ENCODE assay signal across 23 cellular contexts in genomic region chr19:8922591-8922990, GRCh38.
"Had no signal": no experiment of that assay in that cellular context is flagged by ENCODE, and none has a peak within 500 bp of the region (broad histone marks: within the 10 kb centered on the region; RNA-seq: fewer than 3 reads in every experiment).

No MANE protein-coding gene starts in this region.

- H3K4me3 ChIP-seq: dorsolateral prefrontal cortex, gastroesophageal sphincter, heart left ventricle, neural progenitor cell, pancreas, right lobe of liver, upper lobe of left lung had no signal

- H3K9ac ChIP-seq: neural progenitor cell had no signal

- DNase-seq: activated CD4-positive, alpha-beta T cell treated with anti-CD3 and anti-CD28 coated beads, Interleukin-2, amount 10 ng/mL, durations not matched to agents 24 days and 14 days; activated CD4-positive, CD25-positive, alpha-beta regulatory T cell; activated CD8-positive, alpha-beta T cell treated with anti-CD3 and anti-CD28 coated beads, Interleukin-2, amount 10 ng/mL, durations not matched to agents 7 days and 5 days; activated naive CD4-positive, alpha-beta T cell treated with Interleukin-2 at 50 U/mL for 16 hours; activated T-cell treated with anti-CD3 and anti-CD28 coated beads, Interleukin-2, amount 50 U/mL, for 24 hours; anterior cingulate cortex; caudate nucleus; dorsolateral prefrontal cortex; heart left ventricle; mesendoderm; naive thymus-derived CD4-positive, alpha-beta T cell; pancreas; right lobe of liver; small intestine; stimulated activated CD4-positive, alpha-beta T cell treated with anti-CD3 and anti-CD28 coated beads, Interleukin-15, amount 100 ng/mL, for 24 hours; stimulated activated CD4-positive, alpha-beta T cell treated with anti-CD3 and anti-CD28 coated beads, Interleukin-2, amount 100 ng/mL, for 48 hours; T-helper 9 cell had no signal

- H3K4me3 Mint-ChIP-seq: activated CD4-positive, alpha-beta T cell treated with anti-CD3 and anti-CD28 coated beads, Interleukin-2, amount 10 ng/mL, durations not matched to agents 24 days and 14 days; activated CD8-positive, alpha-beta T cell treated with anti-CD3 and anti-CD28 coated beads, Interleukin-2, amount 10 ng/mL, durations not matched to agents 7 days and 5 days; activated T-cell treated with anti-CD3 and anti-CD28 coated beads, Interleukin-2, amount 50 U/mL, for 24 hours; brain; naive thymus-derived CD4-positive, alpha-beta T cell; neural progenitor cell; stimulated activated naive CD8-positive, alpha-beta T cell treated with anti-CD3 and anti-CD28 coated beads, Interleukin-15, Interleukin-2, amounts not matched to agents 100 ng/mL and 50 ng/mL, for 24 hours had no signal

- H3K27me3 Mint-ChIP-seq: activated CD4-positive, alpha-beta T cell treated with anti-CD3 and anti-CD28 coated beads, Interleukin-2, amount 10 ng/mL, durations not matched to agents 24 days and 14 days; brain; stimulated activated naive CD8-positive, alpha-beta T cell treated with anti-CD3 and anti-CD28 coated beads, Interleukin-15, Interleukin-2, amounts not matched to agents 100 ng/mL and 50 ng/mL, for 24 hours had no signal

- H2AFZ ChIP-seq: neural progenitor cell had no signal

- ATAC-seq: activated CD8-positive, alpha-beta T cell treated with anti-CD3 and anti-CD28 coated beads, Interleukin-2, amount 10 ng/mL, durations not matched to agents 7 days and 5 days; gastroesophageal sphincter; heart left ventricle; naive thymus-derived CD4-positive, alpha-beta T cell; pancreas; right lobe of liver had no signal

- H3K36me3 Mint-ChIP-seq: brain; naive thymus-derived CD4-positive, alpha-beta T cell; neural progenitor cell had no signal

- H3K27ac Mint-ChIP-seq: activated CD4-positive, alpha-beta T cell treated with anti-CD3 and anti-CD28 coated beads, Interleukin-2, amount 10 ng/mL, durations not matched to agents 24 days and 14 days; activated CD8-positive, alpha-beta T cell treated with anti-CD3 and anti-CD28 coated beads, Interleukin-2, amount 10 ng/mL, durations not matched to agents 7 days and 5 days; activated T-cell treated with anti-CD3 and anti-CD28 coated beads, Interleukin-2, amount 50 U/mL, for 24 hours; activated T-helper 2 cell treated with anti-CD3 and anti-CD28 coated beads, Interferon-gamma antibody, Interleukin-2, Interleukin-4, amounts not matched to agents 10 μg/mL and 5 μg/mL and 100 μg/mL, durations not matched to agents 14 hours and 24 hours and 36 hours; brain; naive thymus-derived CD4-positive, alpha-beta T cell; neural progenitor cell; stimulated activated naive CD8-positive, alpha-beta T cell treated with anti-CD3 and anti-CD28 coated beads, Interleukin-15, Interleukin-2, amounts not matched to agents 100 ng/mL and 50 ng/mL, for 24 hours had no signal

- H3K9me3 ChIP-seq: gastroesophageal sphincter, heart left ventricle, pancreas, right lobe of liver, upper lobe of left lung had no signal

- H3K27me3 ChIP-seq: heart left ventricle, neural progenitor cell, pancreas, right lobe of liver, upper lobe of left lung had no signal

- H3K4me1 ChIP-seq: gastroesophageal sphincter, heart left ventricle, neural progenitor cell, pancreas, right lobe of liver, upper lobe of left lung had no signal

- H3K9me3 Mint-ChIP-seq: activated T-cell treated with anti-CD3 and anti-CD28 coated beads, Interleukin-2, amount 50 U/mL, for 24 hours; stimulated activated naive CD8-positive, alpha-beta T cell treated with anti-CD3 and anti-CD28 coated beads, Interleukin-15, Interleukin-2, amounts not matched to agents 100 ng/mL and 50 ng/mL, for 24 hours had no signal

- H3K4me1 Mint-ChIP-seq: activated CD4-positive, alpha-beta T cell treated with anti-CD3 and anti-CD28 coated beads, Interleukin-2, amount 10 ng/mL, durations not matched to agents 24 days and 14 days; brain; neural progenitor cell had no signal

- H3K27ac ChIP-seq: dorsolateral prefrontal cortex, gastroesophageal sphincter, heart left ventricle, neural progenitor cell, pancreas, right lobe of liver, upper lobe of left lung had no signal

- H3K36me3 ChIP-seq: gastroesophageal sphincter, heart left ventricle, neural progenitor cell, pancreas, right lobe of liver, upper lobe of left lung had no signal

- H3K4me2 ChIP-seq: neural progenitor cell had no signal
